In genomic region chr19:41480336-41480735, GRCh38 we compare ENCODE assay signal across 24 cellular contexts. TPM values are rescaled to one million over a fixed set of nuclear protein-coding genes. Genes with fewer than 3 reads are reported as not detected.
DNase-seq lines count a peak whose midpoint lies in the region; ATAC-seq and TF ChIP-seq lines count a peak whose summit lies in the region.
"Had no signal": no experiment of that assay in that cellular context is flagged by ENCODE, and none has a peak within 500 bp of the region (broad histone marks: within the 10 kb centered on the region; RNA-seq: fewer than 3 reads in every experiment).

No MANE protein-coding gene starts in this region.

- H3K27me3 ChIP-seq in SJCRH30 (peaks cover 18% of the 10 kb centered on the region), esophagus squamous epithelium (peaks cover 0 to 66% (median 0%) of the 10 kb centered on the region in 4 donors), gastrocnemius medialis (peaks cover 0 to 2% (median 0%) of the 10 kb centered on the region in 3 donors)

- TF ChIP-seq CTCF in C4-2B (conservative IDR thresholded peaks at IDR 0.05) (no peak), esophagus squamous epithelium (IDR thresholded peaks at IDR 0.05) (no peak), gastrocnemius medialis (IDR thresholded peaks at IDR 0.05 in 4 of 5, conservative IDR thresholded peaks at IDR 0.05 in 1 of 5) (no peak), coronary artery (IDR thresholded peaks at IDR 0.05) (no peak)

- no peaks in the 10 kb centered on the region for H3K4me1 ChIP-seq in SJCRH30
- peaks cover 0 to 6% (median 0%) of the 10 kb centered on the region in 3 donors for H3K4me1 ChIP-seq in esophagus squamous epithelium
- peaks cover 0 to 2% of the 10 kb centered on the region in 2 donors for H3K4me1 ChIP-seq in gastrocnemius medialis

- H3K36me3 ChIP-seq in SJCRH30 (no peaks in the 10 kb centered on the region), esophagus squamous epithelium (no peaks in the 10 kb centered on the region), gastrocnemius medialis (no peaks in the 10 kb centered on the region)

- H3K27ac ChIP-seq in C4-2B (peak overlapping the region; percentile 85), SJCRH30 (peak overlapping the region; percentile 2), esophagus squamous epithelium (peak overlapping the region in 3 of 4 donors; percentile 55 to 70 (median 68)), gastrocnemius medialis (peak overlapping the region; percentile 42 to 73 (median 66)), coronary artery (peak overlapping the region in 1 of 2 donors; percentile 60)
- H3K27ac ChIP-seq: epithelial cell of prostate had no signal

- 78 to 81% methylated on average over 8 to 12 of the region's 12 CpGs for WGBS in esophagus squamous epithelium, 2 donors

- peaks cover 3% of the 10 kb centered on the region; the same call in 1 of the 2 replicates for H3K9me3 ChIP-seq in SJCRH30 (replicated peaks)
- no peaks in the 10 kb centered on the region for H3K9me3 ChIP-seq in esophagus squamous epithelium
- H3K9me3 ChIP-seq in gastrocnemius medialis, result no peaks in the 10 kb centered on the region

- intact Hi-C loops in esophagus squamous epithelium (cut with DNase I), result no loop called here
- intact Hi-C loops in gastrocnemius medialis (cut with DNase I; ENCODE audit: low total_unique reads), result no loop called here

- TF ChIP-seq POLR2A in esophagus squamous epithelium (IDR thresholded peaks at IDR 0.05), result no peak
- TF ChIP-seq POLR2A in gastrocnemius medialis (IDR thresholded peaks at IDR 0.05), result no peak

- in situ Hi-C loops in gastrocnemius medialis (cut with MboI; ENCODE audit: low sequenced_read_pairs in 4 of 4), result no loop called here

- H3K4me3 ChIP-seq in SJCRH30, result no peak overlapping the region
- no peak overlapping the region for H3K4me3 ChIP-seq in esophagus squamous epithelium
- peak overlapping the region in 1 of 4 donors; percentile 13 for H3K4me3 ChIP-seq in gastrocnemius medialis
- no peak overlapping the region for H3K4me3 ChIP-seq in coronary artery

- no peak for ATAC-seq in gastrocnemius medialis
- ATAC-seq: HCT116; PC-3; stimulated activated naive CD8-positive, alpha-beta T cell treated with anti-CD3 and anti-CD28 coated beads, Interleukin-15, Interleukin-2, amounts not matched to agents 100 U/mL and 50 U/mL, for 24 hours had no signal

- peak in 1 of 2 experiments; percentile 10 for DNase-seq in SJCRH30
- no peak for DNase-seq in esophagus squamous epithelium (lab: John Stamatoyannopoulos, UW)
- no peak for DNase-seq in gastrocnemius medialis
- no peak for DNase-seq in T1000 (lab: John Stamatoyannopoulos, UW)
- no peak for DNase-seq in NCI-H1436 (lab: John Stamatoyannopoulos, UW)
- DNase-seq in coronary artery (ENCODE audit: low spot score), result no peak
- DNase-seq in NCI-H748 treated with DMSO at 0.1 percent for 48 hours (lab: John Stamatoyannopoulos, UW), result no peak
- DNase-seq: activated CD4-positive, alpha-beta T cell treated with anti-CD3 and anti-CD28 coated beads for 4 hours; activated naive CD4-positive, alpha-beta T cell treated with anti-CD3 and anti-CD28 coated beads, Interleukin-2, amount 10 ng/mL, durations not matched to agents 7 days and 5 days; caudate nucleus; foreskin fibroblast; hippocampal formation; KBM-7; MM.1S; NCI-H1694; PC-3; SHP77 treated with DMSO at 0.1 percent for 48 hours; stimulated activated CD4-positive, alpha-beta T cell treated with anti-CD3 and anti-CD28 coated beads, Interleukin-4, amount 100 ng/mL, for 24 hours; stimulated activated naive CD8-positive, alpha-beta T cell treated with anti-CD3 and anti-CD28 coated beads, Interleukin-15, Interleukin-2, amounts not matched to agents 100 U/mL and 50 U/mL, for 24 hours had no signal

RNA-seq across cellular contexts. Expression of gene ERICH4, which starts 37.4 kb away (rescaled TPM):
- total RNA-seq in SJCRH30 (2014; rRNA removed; shearing (Covaris generic)), result not detected in 2 replicates
- not detected for total RNA-seq in esophagus squamous epithelium
- total RNA-seq in gastrocnemius medialis, result not detected
- total RNA-seq: G401, PC-3, ureter had no signal

RNA-seq across cellular contexts. Expression of gene DMAC2, which starts 40.6 kb away (rescaled TPM):
- total RNA-seq in SJCRH30 (2014; rRNA removed; shearing (Covaris generic)), result 88.6 and 91.7 TPM in 2 replicates
- total RNA-seq in esophagus squamous epithelium (10 to 100 TPM; 25.1 to 41.4 (median 35.7) TPM), gastrocnemius medialis (10 to 100 TPM; 41.0 to 61.0 (median 49.8) TPM)

RNA-seq across cellular contexts. Expression of gene B3GNT8, which starts 53.2 kb away (rescaled TPM):
- 10.6 TPM in 2 replicates for total RNA-seq in SJCRH30 (2014; rRNA removed; shearing (Covaris generic))
- total RNA-seq in esophagus squamous epithelium (10 to 100 TPM; 11.6 to 84.4 (median 35.3) TPM), gastrocnemius medialis (under 1 TPM in 3 of 4 donors, not detected in 1; 0.24 to 0.33 (median 0.33) TPM)
- total RNA-seq: G401 had no signal
